Comparison of ENCODE assay signal across 8 cellular contexts in genomic region chr17:17641621-17642409, GRCh38. TPM values are rescaled to one million over a fixed set of nuclear protein-coding genes. Genes with fewer than 3 reads are reported as not detected.
DNase-seq lines count a peak whose midpoint lies in the region; ATAC-seq and TF ChIP-seq lines count a peak whose summit lies in the region.

No MANE protein-coding gene starts in this region.

- no peaks in the 10 kb centered on the region for H3K9me2 ChIP-seq in GM23338 (ENCODE audit: insufficient read depth)

- H3K4me3 ChIP-seq in A673 (ENCODE audit: low read depth, low read length, poor library complexity, severe bottlenecking) (no peak overlapping the region), GM23338 (no peak overlapping the region), cardiac fibroblast (replicated peaks in 1 of 2; ENCODE audit: low read depth in 2 of 2, low read length in 2 of 2) (no peak overlapping the region)

- H3K4me3 Mint-ChIP-seq in GM23338: no peak overlapping the region
- no peak overlapping the region for H3K4me3 Mint-ChIP-seq in WTC11

- intact Hi-C loops in A673 (cut with micrococcal nuclease; ENCODE audit: unreplicated experiment): loop anchor here (1.0 to 2.0 kb wide), 3 partner anchors 73 to 287 kb away; partner anchors contain the start of gene RASD1

- CTCF ChIA-PET in A673 (lab: Charles Lee) (interaction anchor here (0.7 to 1.9 kb wide), 4 partner anchors 145 to 287 kb away, joined by 3 to 8 read pairs (median 7); partner anchors contain the start of gene RASD1), WTC11 (lab: Charles Lee) (interaction anchor here (0.5 to 4.0 kb wide), 12 partner anchors 11 to 287 kb away, joined by 3 to 49 read pairs (median 4); partner anchors contain the start of gene RASD1)

- H3K36me3 ChIP-seq in A673 (ENCODE audit: insufficient read depth, low read length, poor library complexity, severe bottlenecking) (no peaks in the 10 kb centered on the region), GM23338 (ENCODE audit: insufficient read depth) (no peaks in the 10 kb centered on the region)

- TF ChIP-seq CTCF in A673 (conservative IDR thresholded peaks at IDR 0.05; ENCODE audit: low read depth, low read length) (peak; percentile 91), GM23338 (conservative IDR thresholded peaks at IDR 0.05; ENCODE audit: low read depth in 2 of 2) (peak; percentile 94 to 98), WTC11 (IDR thresholded peaks at IDR 0.05) (peak; percentile 91), cardiac fibroblast (IDR thresholded peaks at IDR 0.05; ENCODE audit: low read depth, low read length) (peak; percentile 88)

- peak overlapping the region; percentile 90; the same call in 1 of the 2 replicates for H2AFZ ChIP-seq in GM23338

- H3K4me1 ChIP-seq in A673 (ENCODE audit: insufficient read depth, low read length, poor library complexity, severe bottlenecking) (no peaks in the 10 kb centered on the region), GM23338 (ENCODE audit: insufficient read depth) (0 out of 2 replicates have a peak, but pooled peaks cover 7% of the 10 kb centered on the region)

- H3F3A ChIP-seq in GM23338 (replicated peaks; ENCODE audit: low read depth): no peaks in the 10 kb centered on the region

- DNase-seq in A673 (ENCODE audit: low spot score): peak; percentile 87
- DNase-seq in GM23338 (ENCODE audit: low spot score): peak; percentile 89
- DNase-seq in NCI-H2227 treated with DMSO at 0.1 percent for 48 hours (lab: John Stamatoyannopoulos, UW): peak; percentile 64
- peak; percentile 85 for DNase-seq in WTC11 (ENCODE audit: low spot score)
- peak; percentile 86 to 87 for DNase-seq in cardiac fibroblast (ENCODE audit: low read depth in 2 of 2)
- peak; percentile 85 for DNase-seq in islet precursor cell
- DNase-seq in stimulated activated CD4-positive, alpha-beta T cell treated with anti-CD3 and anti-CD28 coated beads, Interleukin-15, amount 100 ng/mL, for 48 hours (ENCODE audit: low read depth in 2 of 2): peak; percentile 54 to 72
- DNase-seq in OCI-M2 (lab: John Stamatoyannopoulos, UW; ENCODE audit: unreplicated experiment): no peak

- H3K79me2 ChIP-seq in GM23338 (replicated peaks; ENCODE audit: insufficient read depth): no peaks in the 10 kb centered on the region

- H3K4me2 ChIP-seq in GM23338: no peak overlapping the region

- POLR2A ChIA-PET in A673 (lab: Charles Lee; ENCODE audit: low non-redundant PET) (no interaction called here), WTC11 (lab: Charles Lee) (interaction anchor here (0.6 kb wide), 1 partner anchor 304 kb away, joined by 3 read pairs; no protein-coding TSS in a partner anchor)

- H3K27ac ChIP-seq in A673 (ENCODE audit: low read depth, low read length, poor library complexity, severe bottlenecking) (no peak overlapping the region), GM23338 (ENCODE audit: low read depth) (no peak overlapping the region)

- peaks cover 9% of the 10 kb centered on the region for H3K4me1 Mint-ChIP-seq in GM23338
- H3K4me1 Mint-ChIP-seq in WTC11: peaks cover 7% of the 10 kb centered on the region

- H4K20me1 ChIP-seq in GM23338 (replicated peaks; ENCODE audit: insufficient read depth): no peaks in the 10 kb centered on the region

- no TSS peak for BruUV-seq in A673 (replicated peaks; lab: Mats Ljungman, UMichigan)

- peaks cover 7% of the 10 kb centered on the region for H3K27me3 Mint-ChIP-seq in GM23338 (ENCODE audit: insufficient read depth, low read depth, poor library complexity)
- H3K27me3 Mint-ChIP-seq in WTC11 (ENCODE audit: low read depth): no peaks in the 10 kb centered on the region; the same call in 1 of the 2 replicates

- no peaks in the 10 kb centered on the region for H3K27me3 ChIP-seq in A673 (replicated peaks; ENCODE audit: insufficient read depth, low read depth, low read length, poor library complexity)
- no peaks in the 10 kb centered on the region for H3K27me3 ChIP-seq in GM23338 (ENCODE audit: insufficient read depth)

- H3K36me3 Mint-ChIP-seq in GM23338 (ENCODE audit: low read depth): peaks cover 4% of the 10 kb centered on the region; the same call in 2 of the 3 replicates
- H3K36me3 Mint-ChIP-seq in WTC11: peaks cover 4% of the 10 kb centered on the region

- H3K9me3 ChIP-seq in A673 (ENCODE audit: low read depth, low read length, poor library complexity, severe bottlenecking): no peaks in the 10 kb centered on the region

- H3K27ac Mint-ChIP-seq in GM23338: no peak overlapping the region
- no peak overlapping the region for H3K27ac Mint-ChIP-seq in WTC11

- H3K9me3 Mint-ChIP-seq in GM23338 (peaks cover 19% of the 10 kb centered on the region; the same call in 2 of the 3 replicates), WTC11 (peaks cover 15% of the 10 kb centered on the region)

- ATAC-seq in GM23338: peak; percentile 96
- peak; percentile 96 for ATAC-seq in WTC11

TF ChIP-seq in GM23338, 12 proteins besides CTCF, POLR2A, EP300 and RAD21:
- TF ChIP-seq CREB1 (CRISPR knock-in tag; IDR thresholded peaks at IDR 0.05; ENCODE audit: low read depth) (no peak), REST (IDR thresholded peaks at IDR 0.05; ENCODE audit: unreplicated experiment) (no peak), JUNB (IDR thresholded peaks at IDR 0.05; ENCODE audit: unreplicated experiment) (no peak)
TF ChIP-seq in GM23338: peak in this region for 0.

TF ChIP-seq in WTC11, 78 proteins besides CTCF, POLR2A, EP300 and RAD21:
- TF ChIP-seq USF2 (CRISPR knock-in tag; IDR thresholded peaks at IDR 0.05) (0 out of 2 replicates have a peak, but pooled peaks have one; percentile 23), CDX4 (CRISPR knock-in tag; IDR thresholded peaks at IDR 0.05; ENCODE audit: borderline replicate concordance) (no peak), ZBTB21 (CRISPR knock-in tag; IDR thresholded peaks at IDR 0.05; ENCODE audit: borderline replicate concordance) (0 out of 2 replicates have a peak, but pooled peaks have one; percentile 40)
- TF ChIP-seq, protein P1, sequence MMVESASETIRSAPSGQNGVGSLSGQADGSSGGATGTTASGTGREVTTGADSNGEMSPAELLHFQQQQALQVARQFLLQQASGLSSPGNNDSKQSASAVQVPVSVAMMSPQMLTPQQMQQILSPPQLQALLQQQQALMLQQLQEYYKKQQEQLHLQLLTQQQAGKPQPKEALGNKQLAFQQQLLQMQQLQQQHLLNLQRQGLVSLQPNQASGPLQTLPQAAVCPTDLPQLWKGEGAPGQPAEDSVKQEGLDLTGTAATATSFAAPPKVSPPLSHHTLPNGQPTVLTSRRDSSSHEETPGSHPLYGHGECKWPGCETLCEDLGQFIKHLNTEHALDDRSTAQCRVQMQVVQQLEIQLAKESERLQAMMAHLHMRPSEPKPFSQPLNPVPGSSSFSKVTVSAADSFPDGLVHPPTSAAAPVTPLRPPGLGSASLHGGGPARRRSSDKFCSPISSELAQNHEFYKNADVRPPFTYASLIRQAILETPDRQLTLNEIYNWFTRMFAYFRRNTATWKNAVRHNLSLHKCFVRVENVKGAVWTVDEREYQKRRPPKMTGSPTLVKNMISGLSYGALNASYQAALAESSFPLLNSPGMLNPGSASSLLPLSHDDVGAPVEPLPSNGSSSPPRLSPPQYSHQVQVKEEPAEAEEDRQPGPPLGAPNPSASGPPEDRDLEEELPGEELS (CRISPR knock-in tag; IDR thresholded peaks at IDR 0.05): no peak
- TF ChIP-seq, protein P2, sequence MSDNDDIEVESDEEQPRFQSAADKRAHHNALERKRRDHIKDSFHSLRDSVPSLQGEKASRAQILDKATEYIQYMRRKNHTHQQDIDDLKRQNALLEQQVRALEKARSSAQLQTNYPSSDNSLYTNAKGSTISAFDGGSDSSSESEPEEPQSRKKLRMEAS (CRISPR knock-in tag; IDR thresholded peaks at IDR 0.05): 0 out of 2 replicates have a peak, but pooled peaks have one; percentile 16

RNA-seq across cellular contexts. Expression of gene RAI1, which starts 39.4 kb away (rescaled TPM):
- 46.8 and 58.9 TPM in 2 replicates for total RNA-seq in A673 (2021)
- total RNA-seq in GM23338 (2014; rRNA removed; shearing (Covaris generic)): 0.87 and 2.1 TPM in 2 replicates
- 0.75 and 0.89 TPM in 2 replicates for polyA plus RNA-seq in GM23338 (2016; fragmentation: Nextera tagmentation; extraction: Ambion mirVana)
- 7.3 to 12.7 TPM (median 8.1 TPM) in 3 replicates for total RNA-seq in WTC11 (2021)

RNA-seq across cellular contexts. Expression of gene PEMT, which starts 50.3 kb away (rescaled TPM):
- total RNA-seq in A673 (2021): 39.8 and 43.1 TPM in 2 replicates
- 46.0 and 54.8 TPM in 2 replicates for total RNA-seq in GM23338 (2014; rRNA removed; shearing (Covaris generic))
- 55.2 and 62.7 TPM in 2 replicates for polyA plus RNA-seq in GM23338 (2016; fragmentation: Nextera tagmentation; extraction: Ambion mirVana)
- 51.9 to 54.6 TPM (median 53.1 TPM) in 3 replicates for total RNA-seq in WTC11 (2021)
